In genomic region chr15:99961011-99961441, GRCh38 we compare ENCODE assay signal across 1 cellular context.
TF ChIP-seq lines count a peak whose summit lies in the region.

No MANE protein-coding gene starts in this region.

TF ChIP-seq in IMR-90, 13 proteins besides CTCF, POLR2A, EP300 and RAD21 (continued from another document):
- TF ChIP-seq RCOR1 (IDR thresholded peaks at IDR 0.05; ENCODE audit: insufficient replicate concordance, low read length): no peak
